In the genomic region with DNA sequence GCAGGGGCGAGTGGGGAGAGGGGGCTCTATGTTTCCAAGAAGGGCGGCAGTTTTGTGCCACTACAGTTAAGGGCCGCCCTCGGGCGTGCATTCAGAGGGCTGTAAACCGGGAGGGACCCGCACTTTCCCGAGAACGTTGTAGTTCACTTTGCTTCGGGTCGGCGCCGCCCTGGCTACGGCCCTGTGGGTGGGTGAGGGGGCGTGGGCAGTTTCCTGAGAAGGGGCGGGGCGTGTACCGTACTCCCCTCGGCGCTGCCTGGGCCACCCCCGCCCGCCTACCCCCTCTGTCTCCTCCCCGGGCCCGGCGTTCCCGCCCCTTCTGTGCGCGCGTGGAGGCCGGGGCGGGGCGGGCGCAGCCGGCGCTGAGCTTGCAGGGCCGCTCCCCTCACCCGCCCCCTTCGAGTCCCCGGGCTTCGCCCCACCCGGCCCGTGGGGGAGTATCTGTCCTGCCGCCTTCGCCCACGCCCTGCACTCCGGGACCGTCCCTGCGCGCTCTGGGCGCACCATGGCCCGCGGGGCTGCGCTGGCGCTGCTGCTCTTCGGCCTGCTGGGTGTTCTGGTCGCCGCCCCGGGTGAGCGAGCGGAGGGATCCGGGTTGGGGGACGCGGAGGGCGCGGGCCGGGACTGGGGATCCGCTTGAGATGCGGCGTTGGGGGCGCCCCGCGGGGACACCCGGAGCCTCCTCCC, we compare ENCODE assay signal across 8 cellular contexts. TPM values are rescaled to one million over a fixed set of nuclear protein-coding genes. Genes with fewer than 3 reads are reported as not detected.
DNase-seq lines count a peak whose midpoint lies in the region; ATAC-seq and TF ChIP-seq lines count a peak whose summit lies in the region.

A gene with protein sequence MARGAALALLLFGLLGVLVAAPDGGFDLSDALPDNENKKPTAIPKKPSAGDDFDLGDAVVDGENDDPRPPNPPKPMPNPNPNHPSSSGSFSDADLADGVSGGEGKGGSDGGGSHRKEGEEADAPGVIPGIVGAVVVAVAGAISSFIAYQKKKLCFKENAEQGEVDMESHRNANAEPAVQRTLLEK (plus strand): TSS at position 440 of the 687 bp plus-strand sequence. CDS start 66 bp downstream, at position 506.

- H3K27me3 ChIP-seq in SJSA1 (replicated peaks) (no peaks in the 10 kb centered on the region), iPS-15b (ENCODE audit: control insufficient read depth, insufficient read depth, low read length) (peaks cover 51% of the 10 kb centered on the region), spleen (replicated peaks in 1 of 7) (no peaks in the 10 kb centered on the region)

- H3K4me1 ChIP-seq in SJSA1 (replicated peaks) (peaks cover 36% of the 10 kb centered on the region), iPS-15b (ENCODE audit: control insufficient read depth, insufficient read depth, low read length) (peaks cover 3% of the 10 kb centered on the region), spleen (peaks cover 17 to 56% (median 47%) of the 10 kb centered on the region in 6 donors)

- DNase-seq in SJSA1 (ENCODE audit: low read depth in 1 of 2, low spot score in 2 of 2) = peak; percentile 83 to 94
- peak; percentile 90 for DNase-seq in astrocyte of the spinal cord (ENCODE audit: low read depth, low spot score)
- peak; percentile 97 for DNase-seq in spleen
- no peak for DNase-seq in NCI-H2171 treated with DMSO at 0.1 percent for 48 hours (lab: John Stamatoyannopoulos, UW)
- no peak for DNase-seq in SHP77 treated with DMSO at 0.1 percent for 48 hours (lab: John Stamatoyannopoulos, UW)

- intact Hi-C loops in spleen (cut with DNase I; ENCODE audit: low total_unique reads) = loop anchor here (10.0 kb wide), 1 partner anchor 196 kb away; no protein-coding TSS in a partner anchor

- H3K36me3 ChIP-seq in SJSA1 (peaks cover 31% of the 10 kb centered on the region), iPS-15b (ENCODE audit: control insufficient read depth, insufficient read depth, low read length) (no peaks in the 10 kb centered on the region), spleen (no peaks in the 10 kb centered on the region)

- peak within 1 kb of the TSS; percentile 73 for H3K27ac ChIP-seq in SJSA1
- peak within 1 kb of the TSS; percentile 69 to 88 (median 84) for H3K27ac ChIP-seq in spleen

- WGBS in spleen, 5 donors = 0 to 1% (median 0%) methylated on average over 18 to 73 of the region's 73 CpGs

- no peak for TF ChIP-seq CTCF in astrocyte of the spinal cord (IDR thresholded peaks at IDR 0.05; ENCODE audit: low read depth, low read length)
- TF ChIP-seq CTCF in spleen (IDR thresholded peaks at IDR 0.05 in 8 of 11, conservative IDR thresholded peaks at IDR 0.05 in 3 of 11) = no peak

- in situ Hi-C loops in astrocyte of the spinal cord (cut with HindIII; ENCODE audit: low sequenced_read_pairs) = no loop called here

- ATAC-seq in HG02852 (IDR thresholded peaks at IDR 0.05; ENCODE audit: unreplicated experiment) = peak; percentile 87

- TF ChIP-seq POLR2A in GM15510 (IDR thresholded peaks at IDR 0.05; ENCODE audit: borderline replicate concordance, extremely low read depth, insufficient read length) = peak; percentile 66
- TF ChIP-seq POLR2A in spleen (IDR thresholded peaks at IDR 0.05) = peak in 2 of 3 donors; percentile 50 to 73

- peak within 1 kb of the TSS; percentile 37 for H3K9ac ChIP-seq in iPS-15b (ENCODE audit: low read depth, low read length)

- H3K4me3 ChIP-seq in SJSA1 = peak within 1 kb of the TSS; percentile 94
- peak within 1 kb of the TSS; percentile 78 for H3K4me3 ChIP-seq in astrocyte of the spinal cord (ENCODE audit: low read depth, low read length)
- peak within 1 kb of the TSS; percentile 67 for H3K4me3 ChIP-seq in iPS-15b (ENCODE audit: low read depth, low read length)
- peak within 1 kb of the TSS; percentile 67 to 96 (median 90) for H3K4me3 ChIP-seq in spleen

- no peaks in the 10 kb centered on the region for H3K9me3 ChIP-seq in SJSA1 (replicated peaks)
- H3K9me3 ChIP-seq in iPS-15b (ENCODE audit: control insufficient read depth, insufficient read depth, low read length) = no peaks in the 10 kb centered on the region
- no peaks in the 10 kb centered on the region for H3K9me3 ChIP-seq in spleen

RNA-seq across cellular contexts. Expression of the gene that starts here (rescaled TPM):
- 463 and 527 TPM in 2 replicates for total RNA-seq in SJSA1 (2014; rRNA removed; shearing (Covaris generic))
- 100 to 1,000 TPM; 109 to 316 (median 180) TPM for total RNA-seq in spleen
- polyA plus RNA-seq in spleen = 100 to 1,000 TPM; 101 to 219 (median 189) TPM

Comparison
In these comparisons a context has a peak if more than half of its experiments do, and no peak if none do; other contexts are left out.
1. DNase-seq: peak in SJSA1 (2 of 2), astrocyte of the spinal cord (single experiment) and spleen (single experiment); none in NCI-H2171 treated with DMSO at 0.1 percent for 48 hours (single experiment) and SHP77 treated with DMSO at 0.1 percent for 48 hours (single experiment).
2. Peak in every context shown above with its lines, with median percentiles within 50 percentile points of each other: H3K4me3 ChIP-seq.